28 cellular contexts compared by ENCODE assay signal in genomic region chr20:48731581-48731980, GRCh38.
A peak's percentile ranks its signal among the peaks of the same experiment; 100 is the strongest.
DNase-seq lines count a peak whose midpoint lies in the region; ATAC-seq and FAIRE-seq lines count a peak whose summit lies in the region.
"Had no signal": no experiment of that assay in that cellular context is flagged by ENCODE, and none has a peak within 500 bp of the region (broad histone marks: within the 10 kb centered on the region; RNA-seq: fewer than 3 reads in every experiment).

No MANE protein-coding gene starts in this region.

- no peak for DNase-seq in activated T-cell treated with anti-CD3 and anti-CD28 coated beads, Interleukin-2, amount 50 U/mL, for 24 hours
- no peak for DNase-seq in activated T-cell treated with anti-CD3 and anti-CD28 coated beads, Interleukin-2, amount 50 U/mL, for 72 hours
- DNase-seq in NCI-H524 (lab: John Stamatoyannopoulos, UW), result peak; percentile 84 to 87
- DNase-seq in effector memory CD8-positive, alpha-beta T cell, result no peak
- DNase-seq in urothelium cell line (ENCODE audit: low spot score), result no peak
- DNase-seq in activated CD4-positive, alpha-beta T cell treated with anti-CD3 and anti-CD28 coated beads, Interleukin-2, amount 10 ng/mL, durations not matched to agents 24 days and 14 days, result no peak
- DNase-seq in A172 (ENCODE audit: low spot score), result no peak
- DNase-seq: activated CD4-positive, alpha-beta T cell treated with anti-CD3 and anti-CD28 coated beads for 4 hours; CD4-positive, alpha-beta memory T cell; DMS153; KG1; kidney glomerular epithelial cell; naive B cell; NCI-H1092 treated with DMSO at 0.1 percent for 48 hours; NCI-H1930; NCI-H2227 treated with DMSO at 0.1 percent for 48 hours; NCI-H748 treated with DMSO at 0.1 percent for 48 hours; Peyer's patch; psoas muscle; SHP77 treated with DMSO at 0.1 percent for 48 hours; stimulated activated CD4-positive, alpha-beta T cell treated with anti-CD3 and anti-CD28 coated beads, Interleukin-4, amount 100 ng/mL, for 24 hours; T1000; upper lobe of right lung had no signal

- FAIRE-seq in urothelium cell line (lab: Jason Lieb, UNC), result no peak
- FAIRE-seq: endothelial cell of umbilical vein, frontal cortex, GM12878, H1 had no signal

- no peak overlapping the region for H3K4me3 Mint-ChIP-seq in activated T-cell treated with anti-CD3 and anti-CD28 coated beads, Interleukin-2, amount 50 U/mL, for 24 hours
- no peak overlapping the region for H3K4me3 Mint-ChIP-seq in activated T-cell treated with anti-CD3 and anti-CD28 coated beads, Interleukin-2, amount 50 U/mL, for 72 hours
- no peak overlapping the region for H3K4me3 Mint-ChIP-seq in effector memory CD8-positive, alpha-beta T cell
- no peak overlapping the region for H3K4me3 Mint-ChIP-seq in stimulated activated memory B cell treated with anti-CD40 and anti-IgM and Interleukin-4, amounts not matched to agents 10 μg/mL and 1 μg/mL and 100 μg/mL, for 72 hours
- H3K4me3 Mint-ChIP-seq in activated CD4-positive, alpha-beta T cell treated with anti-CD3 and anti-CD28 coated beads, Interleukin-2, amount 10 ng/mL, durations not matched to agents 24 days and 14 days, result no peak overlapping the region
- H3K4me3 Mint-ChIP-seq: CD4-positive, alpha-beta memory T cell; naive B cell had no signal

- H3K36me3 Mint-ChIP-seq in activated T-cell treated with anti-CD3 and anti-CD28 coated beads, Interleukin-2, amount 50 U/mL, for 24 hours (ENCODE audit: low read depth), result peaks cover 77% of the 10 kb centered on the region
- H3K36me3 Mint-ChIP-seq in activated T-cell treated with anti-CD3 and anti-CD28 coated beads, Interleukin-2, amount 50 U/mL, for 72 hours (ENCODE audit: insufficient read depth in 2 of 2), result peaks cover 12 to 25% of the 10 kb centered on the region in 2 donors
- peaks cover 62% of the 10 kb centered on the region for H3K36me3 Mint-ChIP-seq in effector memory CD8-positive, alpha-beta T cell (ENCODE audit: insufficient read depth)
- peaks cover 60% of the 10 kb centered on the region for H3K36me3 Mint-ChIP-seq in stimulated activated memory B cell treated with anti-CD40 and anti-IgM and Interleukin-4, amounts not matched to agents 10 μg/mL and 1 μg/mL and 100 μg/mL, for 72 hours
- H3K36me3 Mint-ChIP-seq in activated CD4-positive, alpha-beta T cell treated with anti-CD3 and anti-CD28 coated beads, Interleukin-2, amount 10 ng/mL, durations not matched to agents 24 days and 14 days (ENCODE audit: low read depth), result peaks cover 60% of the 10 kb centered on the region

- peak overlapping the region; percentile 57 for H3K27ac Mint-ChIP-seq in activated T-cell treated with anti-CD3 and anti-CD28 coated beads, Interleukin-2, amount 50 U/mL, for 24 hours
- no peak overlapping the region for H3K27ac Mint-ChIP-seq in activated T-cell treated with anti-CD3 and anti-CD28 coated beads, Interleukin-2, amount 50 U/mL, for 72 hours
- H3K27ac Mint-ChIP-seq in effector memory CD8-positive, alpha-beta T cell, result peak overlapping the region; percentile 58 to 93
- H3K27ac Mint-ChIP-seq in stimulated activated memory B cell treated with anti-CD40 and anti-IgM and Interleukin-4, amounts not matched to agents 10 μg/mL and 1 μg/mL and 100 μg/mL, for 72 hours, result peak overlapping the region; percentile 9
- H3K27ac Mint-ChIP-seq in activated CD4-positive, alpha-beta T cell treated with anti-CD3 and anti-CD28 coated beads, Interleukin-2, amount 10 ng/mL, durations not matched to agents 24 days and 14 days, result no peak overlapping the region

- intact Hi-C loops in activated CD4-positive, alpha-beta T cell treated with anti-CD3 and anti-CD28 coated beads, Interleukin-2, amount 10 ng/mL, durations not matched to agents 24 days and 14 days (cut with micrococcal nuclease), result no loop called here

- no peaks in the 10 kb centered on the region for H3K9me3 Mint-ChIP-seq in activated T-cell treated with anti-CD3 and anti-CD28 coated beads, Interleukin-2, amount 50 U/mL, for 24 hours
- no peaks in the 10 kb centered on the region for H3K9me3 Mint-ChIP-seq in activated T-cell treated with anti-CD3 and anti-CD28 coated beads, Interleukin-2, amount 50 U/mL, for 72 hours
- no peaks in the 10 kb centered on the region for H3K9me3 Mint-ChIP-seq in effector memory CD8-positive, alpha-beta T cell
- no peaks in the 10 kb centered on the region for H3K9me3 Mint-ChIP-seq in stimulated activated memory B cell treated with anti-CD40 and anti-IgM and Interleukin-4, amounts not matched to agents 10 μg/mL and 1 μg/mL and 100 μg/mL, for 72 hours
- H3K9me3 Mint-ChIP-seq in activated CD4-positive, alpha-beta T cell treated with anti-CD3 and anti-CD28 coated beads, Interleukin-2, amount 10 ng/mL, durations not matched to agents 24 days and 14 days, result no peaks in the 10 kb centered on the region
- H3K9me3 Mint-ChIP-seq: CD4-positive, alpha-beta memory T cell; naive B cell had no signal

- H3K4me1 Mint-ChIP-seq in activated T-cell treated with anti-CD3 and anti-CD28 coated beads, Interleukin-2, amount 50 U/mL, for 24 hours (ENCODE audit: low read depth), result peaks cover 58% of the 10 kb centered on the region
- peaks cover 57% of the 10 kb centered on the region for H3K4me1 Mint-ChIP-seq in activated T-cell treated with anti-CD3 and anti-CD28 coated beads, Interleukin-2, amount 50 U/mL, for 72 hours (ENCODE audit: low read depth)
- H3K4me1 Mint-ChIP-seq in effector memory CD8-positive, alpha-beta T cell (ENCODE audit: low read depth in 2 of 2), result peaks cover 63 to 69% of the 10 kb centered on the region in 2 donors
- H3K4me1 Mint-ChIP-seq in stimulated activated memory B cell treated with anti-CD40 and anti-IgM and Interleukin-4, amounts not matched to agents 10 μg/mL and 1 μg/mL and 100 μg/mL, for 72 hours, result peaks cover 42% of the 10 kb centered on the region
- H3K4me1 Mint-ChIP-seq in activated CD4-positive, alpha-beta T cell treated with anti-CD3 and anti-CD28 coated beads, Interleukin-2, amount 10 ng/mL, durations not matched to agents 24 days and 14 days, result peaks cover 34% of the 10 kb centered on the region

- ATAC-seq in activated T-cell treated with anti-CD3 and anti-CD28 coated beads, Interleukin-2, amount 50 U/mL, for 72 hours (replicated peaks in 1 of 2), result no peak
- no peak for ATAC-seq in effector memory CD8-positive, alpha-beta T cell (replicated peaks)
- ATAC-seq in stimulated activated memory B cell treated with anti-CD40 and anti-IgM and Interleukin-4, amounts not matched to agents 10 μg/mL and 1 μg/mL and 100 μg/mL, for 72 hours, result no peak
- ATAC-seq: GM12878, psoas muscle, upper lobe of right lung had no signal

- H3K27me3 Mint-ChIP-seq in activated T-cell treated with anti-CD3 and anti-CD28 coated beads, Interleukin-2, amount 50 U/mL, for 24 hours, result no peaks in the 10 kb centered on the region
- H3K27me3 Mint-ChIP-seq in activated T-cell treated with anti-CD3 and anti-CD28 coated beads, Interleukin-2, amount 50 U/mL, for 72 hours (ENCODE audit: low read depth), result no peaks in the 10 kb centered on the region
- no peaks in the 10 kb centered on the region for H3K27me3 Mint-ChIP-seq in effector memory CD8-positive, alpha-beta T cell
- no peaks in the 10 kb centered on the region for H3K27me3 Mint-ChIP-seq in stimulated activated memory B cell treated with anti-CD40 and anti-IgM and Interleukin-4, amounts not matched to agents 10 μg/mL and 1 μg/mL and 100 μg/mL, for 72 hours
- no peaks in the 10 kb centered on the region for H3K27me3 Mint-ChIP-seq in activated CD4-positive, alpha-beta T cell treated with anti-CD3 and anti-CD28 coated beads, Interleukin-2, amount 10 ng/mL, durations not matched to agents 24 days and 14 days
- H3K27me3 Mint-ChIP-seq: CD4-positive, alpha-beta memory T cell; naive B cell had no signal

Comparison
In these comparisons a context has a peak if more than half of its experiments do, and no peak if none do; other contexts are left out.
1. H3K27ac Mint-ChIP-seq: peak in activated T-cell treated with anti-CD3 and anti-CD28 coated beads, Interleukin-2, amount 50 U/mL, for 24 hours (single experiment), effector memory CD8-positive, alpha-beta T cell (2 of 2) and stimulated activated memory B cell treated with anti-CD40 and anti-IgM and Interleukin-4, amounts not matched to agents 10 μg/mL and 1 μg/mL and 100 μg/mL, for 72 hours (single experiment); none in activated T-cell treated with anti-CD3 and anti-CD28 coated beads, Interleukin-2, amount 50 U/mL, for 72 hours (single experiment) and activated CD4-positive, alpha-beta T cell treated with anti-CD3 and anti-CD28 coated beads, Interleukin-2, amount 10 ng/mL, durations not matched to agents 24 days and 14 days (single experiment).
2. DNase-seq: peak in NCI-H524 (2 of 2); none in activated T-cell treated with anti-CD3 and anti-CD28 coated beads, Interleukin-2, amount 50 U/mL, for 24 hours (single experiment), activated T-cell treated with anti-CD3 and anti-CD28 coated beads, Interleukin-2, amount 50 U/mL, for 72 hours (0 of 2), effector memory CD8-positive, alpha-beta T cell (0 of 3), urothelium cell line (single experiment), activated CD4-positive, alpha-beta T cell treated with anti-CD3 and anti-CD28 coated beads, Interleukin-2, amount 10 ng/mL, durations not matched to agents 24 days and 14 days (single experiment) and A172 (single experiment).